In the genomic region with DNA sequence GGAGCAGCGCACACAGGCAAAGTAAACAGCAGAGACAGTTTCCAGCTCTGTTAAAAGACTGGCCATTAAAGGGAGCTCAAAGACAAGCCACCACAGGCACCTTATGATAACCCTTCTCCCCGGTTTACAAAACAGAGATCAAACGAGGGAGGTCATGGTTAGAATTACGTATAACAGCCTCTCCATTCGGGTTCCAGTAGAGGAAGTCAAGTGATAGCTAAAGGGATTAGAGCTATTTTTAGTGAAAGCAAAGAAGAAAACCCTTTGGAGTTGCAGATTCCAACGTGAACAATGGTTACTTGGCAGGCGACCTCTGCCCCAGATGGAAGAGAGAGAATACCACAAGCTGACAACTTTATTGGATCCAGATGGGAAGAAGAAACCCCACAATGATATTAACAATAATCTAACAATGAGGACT, we compare ENCODE assay signal across 12 cellular contexts. TPM values are rescaled to one million over a fixed set of nuclear protein-coding genes. Genes with fewer than 3 reads are reported as not detected.
DNase-seq lines count a peak whose midpoint lies in the region; ATAC-seq and TF ChIP-seq lines count a peak whose summit lies in the region.
"Had no signal": no experiment of that assay in that cellular context is flagged by ENCODE, and none has a peak within 500 bp of the region (broad histone marks: within the 10 kb centered on the region; RNA-seq: fewer than 3 reads in every experiment).

No MANE protein-coding gene starts in this region.

- 0 out of 2 replicates have a peak, but pooled peaks cover 4% of the 10 kb centered on the region for H3F3A ChIP-seq in GM23248 (ENCODE audit: insufficient read depth)

- in situ Hi-C loops in GM23248 (cut with MboI): no loop called here

- no peak for TF ChIP-seq POLR2A in right lobe of liver (IDR thresholded peaks at IDR 0.05)

- intact Hi-C loops in right lobe of liver (cut with DNase I) (no loop called here), psoas muscle (cut with DNase I) (no loop called here)

- H3K9me3 Mint-ChIP-seq in CD4-positive, CD25-positive, alpha-beta regulatory T cell: no peaks in the 10 kb centered on the region

- H3K27me3 ChIP-seq in CD4-positive, CD25-positive, alpha-beta regulatory T cell (ENCODE audit: control insufficient read depth, insufficient read depth, low read length): no peaks in the 10 kb centered on the region
- H3K27me3 ChIP-seq in GM23248 (replicated peaks; ENCODE audit: insufficient read depth): peaks cover 69% of the 10 kb centered on the region
- H3K27me3 ChIP-seq in right lobe of liver: no peaks in the 10 kb centered on the region
- no peaks in the 10 kb centered on the region for H3K27me3 ChIP-seq in SJCRH30
- no peaks in the 10 kb centered on the region for H3K27me3 ChIP-seq in psoas muscle (ENCODE audit: insufficient read depth in 3 of 3, low read length in 2 of 3)

- no peak overlapping the region for H3K9ac ChIP-seq in GM23248

- no peaks in the 10 kb centered on the region for H3K36me3 ChIP-seq in CD4-positive, CD25-positive, alpha-beta regulatory T cell (ENCODE audit: control insufficient read depth, insufficient read depth, low read length)
- H3K36me3 ChIP-seq in GM23248 (ENCODE audit: low read depth) (no peaks in the 10 kb centered on the region), right lobe of liver (no peaks in the 10 kb centered on the region), SJCRH30 (no peaks in the 10 kb centered on the region), psoas muscle (ENCODE audit: insufficient read depth in 1 of 2, low read depth in 1 of 2) (no peaks in the 10 kb centered on the region)
- H3K36me3 ChIP-seq: suprapubic skin had no signal

- peak; percentile 70 to 86 for ATAC-seq in CD4-positive, CD25-positive, alpha-beta regulatory T cell (ENCODE audit: low read depth in 2 of 2)
- ATAC-seq in right lobe of liver (peak in 1 of 4 donors; percentile 35), HG02763 (IDR thresholded peaks at IDR 0.05; ENCODE audit: unreplicated experiment) (no peak), psoas muscle (no peak), GM18868 (IDR thresholded peaks at IDR 0.05; ENCODE audit: unreplicated experiment) (no peak)

- no peaks in the 10 kb centered on the region for H4K20me1 ChIP-seq in GM23248 (ENCODE audit: insufficient read depth)

- TF ChIP-seq CTCF in right lobe of liver (IDR thresholded peaks at IDR 0.05) (no peak), psoas muscle (IDR thresholded peaks at IDR 0.05) (no peak)

- H3K27ac Mint-ChIP-seq in CD4-positive, CD25-positive, alpha-beta regulatory T cell: peak overlapping the region in 2 of 3 donors; percentile 38 to 76

- peaks cover 8% of the 10 kb centered on the region for H3K27me3 Mint-ChIP-seq in CD4-positive, CD25-positive, alpha-beta regulatory T cell

- 20 to 21% methylated on average over 7 of the region's 7 CpGs for WGBS in GM23248 (ENCODE audit: low coverage in 1 of 2, low lambda C conversion rate in 2 of 2, missing lambda C conversion rate in 2 of 2), 2 experiments
- 29% methylated on average over 7 of the region's 7 CpGs for WGBS in right lobe of liver (ENCODE audit: insufficient coverage, low coverage, low lambda C conversion rate, missing lambda C conversion rate)
- 14 to 18% (median 16%) methylated on average over 7 of the region's 7 CpGs for whole genome bisulfite sequencing in psoas muscle, 3 donors

- H3K4me1 Mint-ChIP-seq in CD4-positive, CD25-positive, alpha-beta regulatory T cell: peaks cover 9 to 46% (median 17%) of the 10 kb centered on the region in 4 donors

- no peak overlapping the region for H2AFZ ChIP-seq in GM23248

- no peaks in the 10 kb centered on the region for H3K9me2 ChIP-seq in GM23248 (ENCODE audit: insufficient read depth)

- H3K36me3 Mint-ChIP-seq in CD4-positive, CD25-positive, alpha-beta regulatory T cell: no peaks in the 10 kb centered on the region

- H3K9me3 ChIP-seq in CD4-positive, CD25-positive, alpha-beta regulatory T cell (ENCODE audit: control insufficient read depth in 2 of 2, low read length in 2 of 2): no peaks in the 10 kb centered on the region
- H3K9me3 ChIP-seq in GM23248 (ENCODE audit: low read depth) (no peaks in the 10 kb centered on the region), right lobe of liver (no peaks in the 10 kb centered on the region), SJCRH30 (replicated peaks) (no peaks in the 10 kb centered on the region), psoas muscle (no peaks in the 10 kb centered on the region)
- H3K9me3 ChIP-seq: suprapubic skin had no signal

- peak overlapping the region in 3 of 4 donors; percentile 5 to 12 (median 12) for H3K4me3 Mint-ChIP-seq in CD4-positive, CD25-positive, alpha-beta regulatory T cell

- peaks cover 12% of the 10 kb centered on the region for H3K4me1 ChIP-seq in CD4-positive, CD25-positive, alpha-beta regulatory T cell (ENCODE audit: control insufficient read depth, insufficient read depth, low read length, poor library complexity, severe bottlenecking)
- peaks cover 6% of the 10 kb centered on the region; the same call in 1 of the 2 replicates for H3K4me1 ChIP-seq in GM23248 (ENCODE audit: insufficient read depth)
- peaks cover 0 to 37% (median 5%) of the 10 kb centered on the region in 4 donors for H3K4me1 ChIP-seq in right lobe of liver
- no peaks in the 10 kb centered on the region for H3K4me1 ChIP-seq in SJCRH30
- no peaks in the 10 kb centered on the region for H3K4me1 ChIP-seq in psoas muscle

- peak overlapping the region; percentile 26 for H3K4me3 ChIP-seq in CD4-positive, CD25-positive, alpha-beta regulatory T cell (ENCODE audit: low read depth, low read length)
- H3K4me3 ChIP-seq in GM23248 (no peak overlapping the region), right lobe of liver (no peak overlapping the region), SJCRH30 (no peak overlapping the region), psoas muscle (no peak overlapping the region)
- H3K4me3 ChIP-seq: suprapubic skin had no signal

- H3K79me2 ChIP-seq in GM23248 (ENCODE audit: insufficient read depth): no peaks in the 10 kb centered on the region

- DNase-seq in CD4-positive, CD25-positive, alpha-beta regulatory T cell: peak in 2 of 3 donors; percentile 34 to 64
- DNase-seq in GM23248 (peak; percentile 45), astrocyte of the hippocampus (ENCODE audit: low read depth, low spot score) (peak; percentile 63), right lobe of liver (no peak), SJCRH30 (no peak), psoas muscle (no peak)
- DNase-seq: DMS79, KG1, occipital lobe had no signal

- H3K4me2 ChIP-seq in GM23248 (ENCODE audit: unreplicated experiment): no peak overlapping the region

- H3K27ac ChIP-seq in CD4-positive, CD25-positive, alpha-beta regulatory T cell (ENCODE audit: insufficient read depth, low read length, poor library complexity, severe bottlenecking): no peak overlapping the region
- H3K27ac ChIP-seq in GM23248 (no peak overlapping the region), right lobe of liver (peak overlapping the region in 2 of 3 donors; percentile 3 to 9), SJCRH30 (no peak overlapping the region), psoas muscle (no peak overlapping the region)
- H3K27ac ChIP-seq: suprapubic skin had no signal

RNA-seq across cellular contexts. Expression of a gene that starts 31.2 kb away (rescaled TPM):
- total RNA-seq in CD4-positive, CD25-positive, alpha-beta regulatory T cell: 3.2 TPM
- 1 to 10 TPM; 1.4 to 6.7 (median 2.6) TPM for polyA plus RNA-seq in CD4-positive, CD25-positive, alpha-beta regulatory T cell
- not detected in 2 replicates for total RNA-seq in GM23248 (2014; rRNA removed; shearing (Covaris generic))
- not detected in 2 replicates for polyA plus RNA-seq in GM23248 (2016; fragmentation: Nextera tagmentation; extraction: Ambion mirVana)
- 1 to 10 TPM in 1 of 6 experiments, under 1 TPM in 5; 0.06 to 1.6 (median 0.28) TPM for total RNA-seq in right lobe of liver
- 0.08 TPM in 1 of 2 replicates, not detected in the other for total RNA-seq in SJCRH30 (2014; rRNA removed; shearing (Covaris generic))
- not detected for total RNA-seq in psoas muscle
- under 1 TPM in 1 of 3 donors, not detected in 2; 0.01 TPM for polyA plus RNA-seq in psoas muscle
- total RNA-seq: occipital lobe had no signal

Comparison
In these comparisons a context has a peak if more than half of its experiments do, and no peak if none do; other contexts are left out.
1. ATAC-seq: peak in CD4-positive, CD25-positive, alpha-beta regulatory T cell (2 of 2); none in HG02763 (single experiment), psoas muscle (0 of 4) and GM18868 (single experiment).
2. DNase-seq: peak in CD4-positive, CD25-positive, alpha-beta regulatory T cell (2 of 3), GM23248 (single experiment) and astrocyte of the hippocampus (single experiment); none in right lobe of liver (0 of 3), SJCRH30 (0 of 2) and psoas muscle (0 of 2).
3. H3K27ac ChIP-seq: peak in right lobe of liver (2 of 3); none in CD4-positive, CD25-positive, alpha-beta regulatory T cell (single experiment), GM23248 (single experiment), SJCRH30 (single experiment) and psoas muscle (single experiment).